ENCODE assay signal across 20 cellular contexts in genomic region chr15:59794229-59794886, GRCh38.
DNase-seq lines count a peak whose midpoint lies in the region; ATAC-seq and TF ChIP-seq lines count a peak whose summit lies in the region.
"Had no signal": no experiment of that assay in that cellular context is flagged by ENCODE, and none has a peak within 500 bp of the region (broad histone marks: within the 10 kb centered on the region; RNA-seq: fewer than 3 reads in every experiment).

No MANE protein-coding gene starts in this region.

- ATAC-seq in T-cell (replicated peaks in 1 of 4) (peak; percentile 14 to 44 (median 43)), GM18520 (IDR thresholded peaks at IDR 0.05; ENCODE audit: unreplicated experiment) (no peak)
- peak; percentile 44 for ATAC-seq in activated naive CD8-positive, alpha-beta T cell treated with anti-CD3 and anti-CD28 coated beads, Interleukin-2, amount 10 ng/mL, durations not matched to agents 7 days and 5 days (ENCODE audit: low read depth)
- ATAC-seq: heart right ventricle, K562, sciatic nerve had no signal

- no peaks in the 10 kb centered on the region for H3K27me3 ChIP-seq in mammary epithelial cell (ENCODE audit: insufficient read depth, low read length)
- H3K27me3 ChIP-seq in breast epithelium: peaks cover 0 to 11% of the 10 kb centered on the region in 2 donors
- no peaks in the 10 kb centered on the region for H3K27me3 ChIP-seq in thymus (ENCODE audit: control insufficient read depth, insufficient read depth)
- peaks cover 88% of the 10 kb centered on the region for H3K27me3 ChIP-seq in left ventricle myocardium inferior (ENCODE audit: low read depth)
- H3K27me3 ChIP-seq: ovary, upper lobe of left lung had no signal

- in situ Hi-C loops in mammary epithelial cell (cut with MboI; ENCODE audit: low sequenced_read_pairs in 2 of 2): no loop called here

- H3K36me3 ChIP-seq in mammary epithelial cell (ENCODE audit: insufficient read depth, low read length): no peaks in the 10 kb centered on the region
- no peaks in the 10 kb centered on the region for H3K36me3 ChIP-seq in breast epithelium
- peaks cover 4% of the 10 kb centered on the region for H3K36me3 ChIP-seq in thymus (ENCODE audit: control insufficient read depth, insufficient read depth)
- no peaks in the 10 kb centered on the region for H3K36me3 ChIP-seq in left ventricle myocardium inferior
- H3K36me3 ChIP-seq: brain microvascular endothelial cell, heart right ventricle, ovary, upper lobe of left lung had no signal

- H3K27ac Mint-ChIP-seq in T-cell: peak overlapping the region; percentile 87 to 96
- H3K27ac Mint-ChIP-seq in activated naive CD8-positive, alpha-beta T cell treated with anti-CD3 and anti-CD28 coated beads, Interleukin-2, amount 10 ng/mL, durations not matched to agents 7 days and 5 days: peak overlapping the region; percentile 78

- H3K27me3 Mint-ChIP-seq in T-cell: peaks cover 0 to 6% of the 10 kb centered on the region in 2 donors
- H3K27me3 Mint-ChIP-seq in activated naive CD8-positive, alpha-beta T cell treated with anti-CD3 and anti-CD28 coated beads, Interleukin-2, amount 10 ng/mL, durations not matched to agents 7 days and 5 days: peaks cover 4% of the 10 kb centered on the region

- H3K79me2 ChIP-seq in mammary epithelial cell (ENCODE audit: insufficient read depth, low read length): no peaks in the 10 kb centered on the region

- H3K9me3 ChIP-seq in mammary epithelial cell (replicated peaks; ENCODE audit: insufficient read depth, low read length) (no peaks in the 10 kb centered on the region), breast epithelium (no peaks in the 10 kb centered on the region), thymus (ENCODE audit: control insufficient read depth) (no peaks in the 10 kb centered on the region), left ventricle myocardium inferior (replicated peaks) (no peaks in the 10 kb centered on the region)
- H3K9me3 ChIP-seq: heart right ventricle, ovary, upper lobe of left lung had no signal

- DNase-seq in mammary epithelial cell (peak; percentile 37), breast epithelium (ENCODE audit: low spot score in 2 of 2) (no peak), T-cell (peak in 1 of 34 experiments; percentile 20), coronary artery (ENCODE audit: low spot score) (no peak), left ventricle myocardium inferior (no peak)
- no peak for DNase-seq in activated naive CD8-positive, alpha-beta T cell treated with anti-CD3 and anti-CD28 coated beads, Interleukin-2, amount 10 ng/mL, durations not matched to agents 7 days and 5 days
- DNase-seq: brain microvascular endothelial cell; heart right ventricle; NCI-H1048; NCI-H2029 treated with DMSO at 0.1 percent for 48 hours; NCI-H510A; ovary; stimulated activated CD4-positive, alpha-beta T cell treated with anti-CD3 and anti-CD28 coated beads, Interleukin-1b, Interleukin-23, amount 100 ng/mL, for 48 hours; stimulated activated naive CD4-positive, alpha-beta T cell treated with Interleukin-2 at 50 U/mL for 16 hours; upper lobe of left lung had no signal

- no peaks in the 10 kb centered on the region for H4K20me1 ChIP-seq in mammary epithelial cell (ENCODE audit: insufficient read depth, low read length)

- no peak overlapping the region for H3K9ac ChIP-seq in mammary epithelial cell (ENCODE audit: insufficient read depth, low read length)

- dilution Hi-C loops in mammary epithelial cell (cut with HindIII; ENCODE audit: low sequenced_read_pairs): no loop called here

- peak overlapping the region; percentile 10 for H2AFZ ChIP-seq in mammary epithelial cell (ENCODE audit: low read depth, low read length)

- no peak overlapping the region for H3K4me2 ChIP-seq in mammary epithelial cell (ENCODE audit: insufficient read depth, low read depth, low read length)

- CTCF ChIA-PET in mammary epithelial cell (lab: Charles Lee; ENCODE audit: low non-redundant PET): no interaction called here
- CTCF ChIA-PET in T-cell (lab: Charles Lee): interaction anchor here in 1 of 2 donors (0.6 kb wide), 1 partner anchor 104 kb away, joined by 3 read pairs; no protein-coding TSS in a partner anchor

- peak overlapping the region in 2 of 3 donors; percentile 7 to 57 for H3K4me3 Mint-ChIP-seq in T-cell
- peak overlapping the region; percentile 67 for H3K4me3 Mint-ChIP-seq in activated naive CD8-positive, alpha-beta T cell treated with anti-CD3 and anti-CD28 coated beads, Interleukin-2, amount 10 ng/mL, durations not matched to agents 7 days and 5 days

- TF ChIP-seq POLR2A in breast epithelium (IDR thresholded peaks at IDR 0.05): no peak

- H3K4me1 ChIP-seq in mammary epithelial cell (ENCODE audit: insufficient read depth, low read length): no peaks in the 10 kb centered on the region
- H3K4me1 ChIP-seq in breast epithelium: no peaks in the 10 kb centered on the region
- H3K4me1 ChIP-seq in thymus (ENCODE audit: control insufficient read depth, insufficient read depth, low read length): peaks cover 26% of the 10 kb centered on the region
- H3K4me1 ChIP-seq in left ventricle myocardium inferior: no peaks in the 10 kb centered on the region
- H3K4me1 ChIP-seq: heart right ventricle, upper lobe of left lung had no signal

- H3K27ac ChIP-seq in mammary epithelial cell (ENCODE audit: insufficient read depth, low read depth, low read length) (no peak overlapping the region), breast epithelium (no peak overlapping the region), thymus (ENCODE audit: low read depth) (peak overlapping the region; percentile 21), coronary artery (no peak overlapping the region), left ventricle myocardium inferior (replicated peaks) (no peak overlapping the region)
- H3K27ac ChIP-seq: brain microvascular endothelial cell, heart right ventricle, ovary, upper lobe of left lung had no signal

- WGBS in mammary epithelial cell (ENCODE audit: low coverage, missing lambda C conversion rate): 34% methylated on average over 7 of the region's 7 CpGs
- WGBS in thymus: 44% methylated on average over 7 of the region's 7 CpGs

- no TSS peak for BruUV-seq in mammary epithelial cell (replicated peaks; lab: Mats Ljungman, UMichigan)

- H3K4me1 Mint-ChIP-seq in T-cell: peaks cover 69 to 86% (median 75%) of the 10 kb centered on the region in 3 donors
- H3K4me1 Mint-ChIP-seq in activated naive CD8-positive, alpha-beta T cell treated with anti-CD3 and anti-CD28 coated beads, Interleukin-2, amount 10 ng/mL, durations not matched to agents 7 days and 5 days: peaks cover 51% of the 10 kb centered on the region

- TF ChIP-seq CTCF in mammary epithelial cell (conservative IDR thresholded peaks at IDR 0.05 in 1 of 2, IDR thresholded peaks at IDR 0.05 in 1 of 2; ENCODE audit: extremely low read depth in 1 of 2, insufficient read depth in 1 of 2, low read depth in 1 of 2, low read length in 2 of 2): no peak
- TF ChIP-seq CTCF in breast epithelium (IDR thresholded peaks at IDR 0.05): no peak
- no peak for TF ChIP-seq CTCF in coronary artery (IDR thresholded peaks at IDR 0.05)
- no peak for TF ChIP-seq CTCF in left ventricle myocardium inferior (IDR thresholded peaks at IDR 0.05; ENCODE audit: borderline replicate concordance)

- intact Hi-C loops in mammary epithelial cell (cut with micrococcal nuclease): no loop called here
- intact Hi-C loops in breast epithelium (cut with DNase I; ENCODE audit: low total_unique reads): no loop called here
- intact Hi-C loops in left ventricle myocardium inferior (cut with micrococcal nuclease): no loop called here

- H3K36me3 Mint-ChIP-seq in T-cell: no peaks in the 10 kb centered on the region
- peaks cover 9% of the 10 kb centered on the region for H3K36me3 Mint-ChIP-seq in activated naive CD8-positive, alpha-beta T cell treated with anti-CD3 and anti-CD28 coated beads, Interleukin-2, amount 10 ng/mL, durations not matched to agents 7 days and 5 days

- H3K9me3 Mint-ChIP-seq in T-cell: no peaks in the 10 kb centered on the region
- peaks cover 2% of the 10 kb centered on the region for H3K9me3 Mint-ChIP-seq in activated naive CD8-positive, alpha-beta T cell treated with anti-CD3 and anti-CD28 coated beads, Interleukin-2, amount 10 ng/mL, durations not matched to agents 7 days and 5 days

- POLR2A ChIA-PET in T-cell (lab: Charles Lee): no interaction called here
- POLR2A ChIA-PET in activated naive CD8-positive, alpha-beta T cell treated with anti-CD3 and anti-CD28 coated beads, Interleukin-2, amount 10 ng/mL, durations not matched to agents 7 days and 5 days (lab: Charles Lee): no interaction called here

- H3K4me3 ChIP-seq in mammary epithelial cell (replicated peaks in 1 of 3; ENCODE audit: insufficient read depth in 1 of 3, low read depth in 2 of 3, low read length in 3 of 3) (no peak overlapping the region), breast epithelium (no peak overlapping the region), thymus (ENCODE audit: low read length) (no peak overlapping the region), coronary artery (no peak overlapping the region), left ventricle myocardium inferior (no peak overlapping the region)
- H3K4me3 ChIP-seq: heart right ventricle, K562, lung, ovary, upper lobe of left lung had no signal
